ENCODE assay signal across 8 cellular contexts in genomic region chr20:16729565-16730460, GRCh38. TPM values are rescaled to one million over a fixed set of nuclear protein-coding genes. Genes with fewer than 3 reads are reported as not detected.
DNase-seq lines count a peak whose midpoint lies in the region; ATAC-seq and TF ChIP-seq lines count a peak whose summit lies in the region.

Gene SNRPB2 (plus strand): TSS chr20:16730026. CDS start chr20:16731703, 1,677 bp downstream.

- H3K36me3 ChIP-seq in gastroesophageal sphincter (peaks cover 0 to 29% of the 10 kb centered on the region in 2 donors), neutrophil (peaks cover 33% of the 10 kb centered on the region)

- H3K27ac ChIP-seq in gastroesophageal sphincter (peak within 1 kb of the TSS; percentile 23 to 89 (median 83)), neutrophil (peak within 1 kb of the TSS; percentile 70), substantia nigra (ENCODE audit: low read depth, low read length, poor library complexity, severe bottlenecking) (peak within 1 kb of the TSS; percentile 78)

- TF ChIP-seq POLR2A in gastroesophageal sphincter (IDR thresholded peaks at IDR 0.05) = peak; percentile 19 to 45

- CTCF ChIA-PET in HEK293T (lab: Yijun Ruan, JAX) = interaction anchor here (0.5 kb wide), 1 partner anchor 63 kb away, joined by 3 read pairs; no protein-coding TSS in a partner anchor
- CTCF ChIA-PET in activated naive CD4-positive, alpha-beta T cell treated with anti-CD3 and anti-CD28 coated beads for 36 hours (lab: Charles Lee) = no interaction called here

- peak within 1 kb of the TSS; percentile 62 to 95 for H3K4me3 ChIP-seq in gastroesophageal sphincter
- peak within 1 kb of the TSS; percentile 67 to 68 for H3K4me3 ChIP-seq in neutrophil (ENCODE audit: low read depth in 1 of 2, low read length in 1 of 2)

- DNase-seq in GM03348 (ENCODE audit: low spot score) = peak; percentile 96
- peak; percentile 94 for DNase-seq in HEK293T (ENCODE audit: extremely low spot score)
- peak; percentile 97 for DNase-seq in MV-4-11 (lab: John Stamatoyannopoulos, UW)
- peak; percentile 98 for DNase-seq in SK-MEL-5 (ENCODE audit: low read depth, low spot score)
- peak; percentile 95 for DNase-seq in activated naive CD4-positive, alpha-beta T cell treated with anti-CD3 and anti-CD28 coated beads for 36 hours
- peak; percentile 54 to 95 (median 89) for DNase-seq in substantia nigra (lab: John Stamatoyannopoulos, UW)

- intact Hi-C loops in activated naive CD4-positive, alpha-beta T cell treated with anti-CD3 and anti-CD28 coated beads for 36 hours (cut with micrococcal nuclease) = loop anchor here (1.0 to 10.0 kb wide), 6 partner anchors 157 to 1767 kb away; partner anchors contain the start of genes KAT14, KIF16B, MGME1 and PET117

- peaks cover 3% of the 10 kb centered on the region for H3K9me3 Mint-ChIP-seq in activated naive CD4-positive, alpha-beta T cell treated with anti-CD3 and anti-CD28 coated beads for 36 hours

- POLR2A ChIA-PET in HEK293T (lab: Yijun Ruan, JAX) = no interaction called here

- peaks cover 32% of the 10 kb centered on the region for H3K27me3 ChIP-seq in gastroesophageal sphincter
- peaks cover 45% of the 10 kb centered on the region for H3K27me3 ChIP-seq in neutrophil

- peak; percentile 99 for ATAC-seq in gastroesophageal sphincter

- H3K27ac Mint-ChIP-seq in activated naive CD4-positive, alpha-beta T cell treated with anti-CD3 and anti-CD28 coated beads for 36 hours = peak within 1 kb of the TSS; percentile 98

- peak in 2 of 4 experiments; percentile 2 to 9 for TF ChIP-seq CTCF in gastroesophageal sphincter (IDR thresholded peaks at IDR 0.05)
- TF ChIP-seq CTCF in neutrophil (IDR thresholded peaks at IDR 0.05) = no peak

- H3K9me3 ChIP-seq in gastroesophageal sphincter = peaks cover 0 to 5% (median 0%) of the 10 kb centered on the region in 3 donors
- H3K9me3 ChIP-seq in neutrophil = no peaks in the 10 kb centered on the region

- peaks cover 45% of the 10 kb centered on the region for H3K4me1 Mint-ChIP-seq in activated naive CD4-positive, alpha-beta T cell treated with anti-CD3 and anti-CD28 coated beads for 36 hours (ENCODE audit: low read depth)

- H3K36me3 Mint-ChIP-seq in activated naive CD4-positive, alpha-beta T cell treated with anti-CD3 and anti-CD28 coated beads for 36 hours (ENCODE audit: low read depth) = peaks cover 35% of the 10 kb centered on the region

- H3K4me3 Mint-ChIP-seq in activated naive CD4-positive, alpha-beta T cell treated with anti-CD3 and anti-CD28 coated beads for 36 hours = peak within 1 kb of the TSS; percentile 99

- no peak for TF ChIP-seq EP300 in gastroesophageal sphincter (IDR thresholded peaks at IDR 0.05)

- in situ Hi-C loops in SK-MEL-5 (cut with HindIII; ENCODE audit: low pct_unique_long_range_greater_than_20kb, low sequenced_read_pairs) = no loop called here

- H3K4me1 ChIP-seq in gastroesophageal sphincter = peaks cover 7 to 49% (median 8%) of the 10 kb centered on the region in 3 donors
- H3K4me1 ChIP-seq in neutrophil (ENCODE audit: control insufficient read depth in 1 of 2, insufficient read depth in 1 of 2, low read depth in 1 of 2, low read length in 1 of 2) = peaks cover 12 to 14% of the 10 kb centered on the region in 2 experiments

- WGBS in gastroesophageal sphincter (ENCODE audit: low coverage in 1 of 2), 2 donors = 7 to 9% methylated on average over 22 to 29 of the region's 57 CpGs

- H3K27me3 Mint-ChIP-seq in activated naive CD4-positive, alpha-beta T cell treated with anti-CD3 and anti-CD28 coated beads for 36 hours (ENCODE audit: low read depth) = peaks cover 6% of the 10 kb centered on the region

TF ChIP-seq in HEK293T, 16 proteins besides CTCF, POLR2A, EP300 and RAD21:
- no peak for TF ChIP-seq FOXK2 (IDR thresholded peaks at IDR 0.05)
- TF ChIP-seq BHLHE40 (IDR thresholded peaks at IDR 0.05; ENCODE audit: borderline replicate concordance) = no peak
- TF ChIP-seq CTBP1 (IDR thresholded peaks at IDR 0.05; ENCODE audit: borderline replicate concordance) = peak; percentile 38; the same call in 1 of the 2 replicates
- peak; percentile 56; the same call in 1 of the 2 replicates for TF ChIP-seq ARNT (IDR thresholded peaks at IDR 0.05)
- TF ChIP-seq FOXM1 (IDR thresholded peaks at IDR 0.05; ENCODE audit: borderline replicate concordance) = no peak
- TF ChIP-seq LEF1 (IDR thresholded peaks at IDR 0.05; ENCODE audit: borderline replicate concordance) = no peak
- peak; percentile 50; the same call in 1 of the 2 replicates for TF ChIP-seq NFRKB (IDR thresholded peaks at IDR 0.05)
- no peak for TF ChIP-seq SP1 (IDR thresholded peaks at IDR 0.05)
- TF ChIP-seq SUZ12 (IDR thresholded peaks at IDR 0.05) = no peak
- TF ChIP-seq FOXA1 (IDR thresholded peaks at IDR 0.05) = no peak
- no peak for TF ChIP-seq TARDBP (IDR thresholded peaks at IDR 0.05)
- peak; percentile 90 for TF ChIP-seq L3MBTL2 (conservative IDR thresholded peaks at IDR 0.05)
- peak; percentile 99 for TF ChIP-seq ELF4 (IDR thresholded peaks at IDR 0.05)

RNA-seq across cellular contexts. Expression of gene SNRPB2, which starts in this region (rescaled TPM):
- total RNA-seq in SK-MEL-5 (2014; rRNA removed; shearing (Covaris generic)) = 186 and 206 TPM in 2 replicates
- polyA plus RNA-seq in SK-MEL-5 (2015; cell fraction: cytosol; rRNA removed) = 177 and 202 TPM in 2 replicates
- 86.7 and 93.1 TPM in 2 replicates for polyA plus RNA-seq in SK-MEL-5 (2015; cell fraction: nucleus; rRNA removed)
- total RNA-seq in activated naive CD4-positive, alpha-beta T cell treated with anti-CD3 and anti-CD28 coated beads for 36 hours = 10 to 100 TPM; 93.1 to 99.8 TPM
- total RNA-seq in gastroesophageal sphincter = 10 to 100 TPM; 36.3 to 41.8 (median 41.0) TPM

Comparison
In these comparisons a context has a peak if more than half of its experiments do, and no peak if none do; other contexts are left out.
1. Peak in every context shown above with its lines: DNase-seq, ATAC-seq, H3K4me3 ChIP-seq and H3K27ac ChIP-seq.